8 cellular contexts compared by ENCODE assay signal in genomic region chr19:51131780-51132680, GRCh38. TPM values are rescaled to one million over a fixed set of nuclear protein-coding genes. Genes with fewer than 3 reads are reported as not detected.
DNase-seq lines count a peak whose midpoint lies in the region; ATAC-seq and TF ChIP-seq lines count a peak whose summit lies in the region.

No MANE protein-coding gene starts in this region.

- H3K4me3 Mint-ChIP-seq in activated naive CD8-positive, alpha-beta T cell treated with anti-CD3 and anti-CD28 coated beads for 36 hours: peak overlapping the region; percentile 49

- peaks cover 49% of the 10 kb centered on the region for H3K27me3 ChIP-seq in BE2C

- DNase-seq in BE2C (no peak), HFF-Myc (ENCODE audit: extremely low read depth, low read depth) (peak; percentile 21), left lobe of liver (ENCODE audit: low spot score) (peak; percentile 54), cortex of kidney (lab: John Stamatoyannopoulos, UW) (no peak), SKM-1 treated with dmso at 0.1 percent for 144 hours (lab: John Stamatoyannopoulos, UW; ENCODE audit: unreplicated experiment) (no peak), NCI-H146 treated with DMSO at 0.1 percent for 48 hours (lab: John Stamatoyannopoulos, UW; ENCODE audit: unreplicated experiment) (no peak)
- DNase-seq in activated naive CD8-positive, alpha-beta T cell treated with anti-CD3 and anti-CD28 coated beads for 36 hours: peak; percentile 33

- H3K4me1 ChIP-seq in BE2C: no peaks in the 10 kb centered on the region

- no peaks in the 10 kb centered on the region for H3K9me3 ChIP-seq in BE2C

- ATAC-seq in left lobe of liver (peak; percentile 64), HG02973 (IDR thresholded peaks at IDR 0.05; ENCODE audit: unreplicated experiment) (no peak)

- H3K4me1 Mint-ChIP-seq in activated naive CD8-positive, alpha-beta T cell treated with anti-CD3 and anti-CD28 coated beads for 36 hours: peaks cover 58% of the 10 kb centered on the region

- H3K4me3 ChIP-seq in BE2C (ENCODE audit: low read depth, low read length): no peak overlapping the region
- no peak overlapping the region for H3K4me3 ChIP-seq in HFF-Myc (replicated peaks; ENCODE audit: low read depth, low read length)

- no peaks in the 10 kb centered on the region for H3K36me3 ChIP-seq in BE2C

- peaks cover 3% of the 10 kb centered on the region for H3K9me3 Mint-ChIP-seq in activated naive CD8-positive, alpha-beta T cell treated with anti-CD3 and anti-CD28 coated beads for 36 hours

- peak overlapping the region; percentile 91 for H3K27ac Mint-ChIP-seq in activated naive CD8-positive, alpha-beta T cell treated with anti-CD3 and anti-CD28 coated beads for 36 hours

- H3K27me3 Mint-ChIP-seq in activated naive CD8-positive, alpha-beta T cell treated with anti-CD3 and anti-CD28 coated beads for 36 hours: no peaks in the 10 kb centered on the region

- TF ChIP-seq CTCF in BE2C (IDR thresholded peaks at IDR 0.05; ENCODE audit: low read depth, low read length): peak; percentile 23
- no peak for TF ChIP-seq CTCF in HFF-Myc (IDR thresholded peaks at IDR 0.05; ENCODE audit: low read depth, low read length, missing control alignments)

- H3K36me3 Mint-ChIP-seq in activated naive CD8-positive, alpha-beta T cell treated with anti-CD3 and anti-CD28 coated beads for 36 hours: peaks cover 3% of the 10 kb centered on the region

RNA-seq across cellular contexts. Expression of gene SIGLEC9, which starts 7.3 kb away (rescaled TPM):
- polyA plus RNA-seq in BE2C (2012; ENCODE audit: insufficient read depth, insufficient read length, low read depth): not detected
- total RNA-seq in activated naive CD8-positive, alpha-beta T cell treated with anti-CD3 and anti-CD28 coated beads for 36 hours: 1 to 10 TPM; 1.3 to 1.6 TPM
- 4.8 TPM for total RNA-seq in left lobe of liver

RNA-seq across cellular contexts. Expression of gene SIGLEC7, which starts 10.1 kb away (rescaled TPM):
- polyA plus RNA-seq in BE2C (2012; ENCODE audit: insufficient read depth, insufficient read length, low read depth): not detected
- total RNA-seq in activated naive CD8-positive, alpha-beta T cell treated with anti-CD3 and anti-CD28 coated beads for 36 hours: not detected
- 3.8 TPM for total RNA-seq in left lobe of liver

RNA-seq across cellular contexts. Expression of gene CTU1, which starts 23.8 kb away (rescaled TPM):
- 25.4 TPM for polyA plus RNA-seq in BE2C (2012; ENCODE audit: insufficient read depth, insufficient read length, low read depth)
- 10 to 100 TPM; 10.9 to 11.4 TPM for total RNA-seq in activated naive CD8-positive, alpha-beta T cell treated with anti-CD3 and anti-CD28 coated beads for 36 hours
- 4.4 TPM for total RNA-seq in left lobe of liver

RNA-seq across cellular contexts. Expression of gene KLK14, which starts 49.3 kb away (rescaled TPM):
- not detected for polyA plus RNA-seq in BE2C (2012; ENCODE audit: insufficient read depth, insufficient read length, low read depth)
- total RNA-seq in activated naive CD8-positive, alpha-beta T cell treated with anti-CD3 and anti-CD28 coated beads for 36 hours: under 1 TPM; 0.30 to 0.31 TPM
- not detected for total RNA-seq in left lobe of liver

Comparison
In these comparisons a context has a peak if more than half of its experiments do, and no peak if none do; other contexts are left out.
1. DNase-seq: peak in HFF-Myc (single experiment), activated naive CD8-positive, alpha-beta T cell treated with anti-CD3 and anti-CD28 coated beads for 36 hours (single experiment) and left lobe of liver (single experiment); none in BE2C (single experiment), cortex of kidney (single experiment), SKM-1 treated with dmso at 0.1 percent for 144 hours (single experiment) and NCI-H146 treated with DMSO at 0.1 percent for 48 hours (single experiment).